2 cellular contexts compared by ENCODE assay signal in the genomic region with DNA sequence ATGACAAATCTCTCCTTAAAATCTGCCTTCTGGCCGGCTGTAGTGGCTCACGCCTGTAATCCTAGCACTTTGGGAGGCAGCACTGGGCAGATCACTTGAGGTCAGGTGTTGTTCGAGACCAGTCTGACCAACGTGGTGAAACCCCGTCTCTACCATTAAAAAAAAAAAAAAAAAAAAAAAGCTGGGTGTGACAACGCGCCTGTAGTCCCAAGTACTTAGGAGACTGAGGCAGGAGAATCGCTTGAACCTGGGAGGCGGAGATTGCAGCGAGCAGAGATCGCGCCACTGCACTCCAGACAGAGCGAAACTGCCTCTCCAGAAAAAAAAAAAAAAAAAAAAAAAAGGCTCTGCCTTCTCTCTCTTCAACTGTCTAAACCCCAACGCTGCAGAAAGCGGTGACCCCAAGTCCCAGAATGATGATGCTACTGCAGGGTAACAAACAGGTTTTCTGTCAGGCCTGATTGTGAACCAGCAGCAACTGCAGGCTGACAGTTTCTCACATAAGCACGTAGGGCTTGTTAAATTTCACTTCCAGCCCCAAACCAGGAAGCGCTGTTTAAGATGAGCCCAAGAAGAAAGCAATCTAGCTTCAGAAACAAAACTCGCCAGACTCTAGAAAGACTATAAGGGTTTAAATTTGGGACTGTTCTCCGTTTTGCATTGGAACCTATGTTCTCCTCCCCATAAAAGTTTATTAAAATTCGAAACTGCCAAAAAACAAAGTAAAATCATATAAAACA.
TF ChIP-seq lines count a peak whose summit lies in the region.

No MANE protein-coding gene starts in this region.

TF ChIP-seq in IMR-90, 13 proteins besides CTCF, POLR2A, EP300 and RAD21:
- TF ChIP-seq CEBPB (IDR thresholded peaks at IDR 0.05; ENCODE audit: low read depth, low read length) (no peak), BHLHE40 (IDR thresholded peaks at IDR 0.05; ENCODE audit: low read depth, low read length) (no peak), CHD1 (IDR thresholded peaks at IDR 0.05; ENCODE audit: low read depth, low read length) (no peak), FOS (IDR thresholded peaks at IDR 0.05; ENCODE audit: low read depth, low read length) (no peak), MXI1 (IDR thresholded peaks at IDR 0.05; ENCODE audit: borderline replicate concordance, low read depth, low read length) (no peak), NFE2L2 (IDR thresholded peaks at IDR 0.05; ENCODE audit: low read depth, low read length) (no peak), RFX5 (IDR thresholded peaks at IDR 0.05; ENCODE audit: low read depth, low read length) (no peak), SMC3 (IDR thresholded peaks at IDR 0.05; ENCODE audit: low read depth, low read length) (no peak)
- TF ChIP-seq, protein P1, sequence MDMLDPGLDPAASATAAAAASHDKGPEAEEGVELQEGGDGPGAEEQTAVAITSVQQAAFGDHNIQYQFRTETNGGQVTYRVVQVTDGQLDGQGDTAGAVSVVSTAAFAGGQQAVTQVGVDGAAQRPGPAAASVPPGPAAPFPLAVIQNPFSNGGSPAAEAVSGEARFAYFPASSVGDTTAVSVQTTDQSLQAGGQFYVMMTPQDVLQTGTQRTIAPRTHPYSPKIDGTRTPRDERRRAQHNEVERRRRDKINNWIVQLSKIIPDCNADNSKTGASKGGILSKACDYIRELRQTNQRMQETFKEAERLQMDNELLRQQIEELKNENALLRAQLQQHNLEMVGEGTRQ (IDR thresholded peaks at IDR 0.05; ENCODE audit: low read depth, low read length) = no peak
- TF ChIP-seq, protein P2, sequence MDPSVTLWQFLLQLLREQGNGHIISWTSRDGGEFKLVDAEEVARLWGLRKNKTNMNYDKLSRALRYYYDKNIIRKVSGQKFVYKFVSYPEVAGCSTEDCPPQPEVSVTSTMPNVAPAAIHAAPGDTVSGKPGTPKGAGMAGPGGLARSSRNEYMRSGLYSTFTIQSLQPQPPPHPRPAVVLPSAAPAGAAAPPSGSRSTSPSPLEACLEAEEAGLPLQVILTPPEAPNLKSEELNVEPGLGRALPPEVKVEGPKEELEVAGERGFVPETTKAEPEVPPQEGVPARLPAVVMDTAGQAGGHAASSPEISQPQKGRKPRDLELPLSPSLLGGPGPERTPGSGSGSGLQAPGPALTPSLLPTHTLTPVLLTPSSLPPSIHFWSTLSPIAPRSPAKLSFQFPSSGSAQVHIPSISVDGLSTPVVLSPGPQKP (IDR thresholded peaks at IDR 0.05; ENCODE audit: borderline replicate concordance, low read depth, low read length) = no peak

TF ChIP-seq in H1, 55 proteins besides CTCF, POLR2A, EP300 and RAD21:
- TF ChIP-seq SIN3A (conservative IDR thresholded peaks at IDR 0.05 in 1 of 2, IDR thresholded peaks at IDR 0.05 in 1 of 2; ENCODE audit: low read depth in 1 of 2, low read length in 2 of 2) = 0 out of 4 replicates have a peak, but pooled peaks of 1 of the 2 experiments have one; percentile 24
- no peak for TF ChIP-seq HDAC6 (IDR thresholded peaks at IDR 0.05; ENCODE audit: low read depth, low read length)
TF ChIP-seq in H1: peak in this region for 1.
